In genomic region chr16:57382535-57383275, GRCh38 we compare ENCODE assay signal across 27 cellular contexts. TPM values are rescaled to one million over a fixed set of nuclear protein-coding genes. Genes with fewer than 3 reads are reported as not detected.
A peak's percentile ranks its signal among the peaks of the same experiment; 100 is the strongest.
DNase-seq lines count a peak whose midpoint lies in the region; ATAC-seq, FAIRE-seq and TF ChIP-seq lines count a peak whose summit lies in the region.
"Had no signal": no experiment of that assay in that cellular context is flagged by ENCODE, and none has a peak within 500 bp of the region (broad histone marks: within the 10 kb centered on the region; RNA-seq: fewer than 3 reads in every experiment).

No MANE protein-coding gene starts in this region.

- POLR2A ChIA-PET in HepG2 (lab: Yijun Ruan, JAX) = interaction anchor here (0.6 to 3.2 kb wide), 4 partner anchors 10 to 422 kb away, joined by 3 to 37 read pairs (median 4); partner anchors contain the start of gene CX3CL1
- POLR2A ChIA-PET in HCT116 (lab: Charles Lee) = interaction anchor here (0.9 kb wide), 1 partner anchor 35 kb away, joined by 3 read pairs; no protein-coding TSS in a partner anchor

- ATAC-seq in HepG2 (peak; percentile 20), right lobe of liver (no peak), HCT116 (peak; percentile 62; the same call in 1 of the 2 replicates), GM21786 (IDR thresholded peaks at IDR 0.05; ENCODE audit: unreplicated experiment) (no peak)
- ATAC-seq in stimulated activated naive B cell treated with anti-CD40 and anti-IgM and Interleukin-4, amounts not matched to agents 10 μg/mL and 1 μg/mL and 100 μg/mL, for 72 hours (replicated peaks) = no peak
- ATAC-seq: activated T-cell treated with anti-CD3 and anti-CD28 coated beads, Interleukin-2, amount 50 U/mL, for 72 hours; left colon; WTC11 had no signal

- no peaks in the 10 kb centered on the region for H3K9me2 ChIP-seq in HCT116 (ENCODE audit: insufficient read depth)

- TF ChIP-seq RAD21 in HepG2 (CRISPR knock-in tag; IDR thresholded peaks at IDR 0.05) = peak; percentile 73
- TF ChIP-seq RAD21 in HCT116 (IDR thresholded peaks at IDR 0.05; ENCODE audit: low read depth) = no peak

- FAIRE-seq in HepG2 (lab: Jason Lieb, UNC) = no peak

- H3K4me2 ChIP-seq in HepG2 (ENCODE audit: low read depth, low read length) (no peak overlapping the region), HCT116 (ENCODE audit: low read length) (no peak overlapping the region)

- in situ Hi-C loops in HepG2 (cut with HindIII; ENCODE audit: extremely low pct_ligation_motif_present, low pct_unique_long_range_greater_than_20kb) = no loop called here

- H3K4me3 Mint-ChIP-seq in dendritic cell treated with granulocyte-macrophage colony-stimulating factor and Interleukin-4, amounts not matched to agents 40 ng/mL and 50 ng/mL, for 4 days = no peak overlapping the region
- peak overlapping the region in 1 of 2 donors; percentile 31 for H3K4me3 Mint-ChIP-seq in stimulated activated naive B cell treated with anti-CD40 and anti-IgM and Interleukin-4, amounts not matched to agents 10 μg/mL and 1 μg/mL and 100 μg/mL, for 72 hours
- H3K4me3 Mint-ChIP-seq: activated naive CD8-positive, alpha-beta T cell treated with anti-CD3 and anti-CD28 coated beads for 36 hours; activated T-cell treated with anti-CD3 and anti-CD28 coated beads, Interleukin-2, amount 50 U/mL, for 72 hours; WTC11 had no signal

- no peak overlapping the region for H3K9ac ChIP-seq in HepG2 (ENCODE audit: insufficient read depth, low read depth, low read length)
- H3K9ac ChIP-seq in HCT116 (ENCODE audit: low read length) = no peak overlapping the region

- H3K27ac Mint-ChIP-seq in dendritic cell treated with granulocyte-macrophage colony-stimulating factor and Interleukin-4, amounts not matched to agents 40 ng/mL and 50 ng/mL, for 4 days = peak overlapping the region; percentile 79
- peak overlapping the region; percentile 93 for H3K27ac Mint-ChIP-seq in stimulated activated naive B cell treated with anti-CD40 and anti-IgM and Interleukin-4, amounts not matched to agents 10 μg/mL and 1 μg/mL and 100 μg/mL, for 72 hours
- H3K27ac Mint-ChIP-seq: activated naive CD8-positive, alpha-beta T cell treated with anti-CD3 and anti-CD28 coated beads for 36 hours; activated T-cell treated with anti-CD3 and anti-CD28 coated beads, Interleukin-2, amount 50 U/mL, for 72 hours; WTC11 had no signal

- H4K20me1 ChIP-seq in HepG2 (ENCODE audit: insufficient read depth, low read length) (peaks cover 4% of the 10 kb centered on the region; the same call in 1 of the 2 replicates), HCT116 (ENCODE audit: insufficient read depth) (no peaks in the 10 kb centered on the region)

- H3K27me3 Mint-ChIP-seq in dendritic cell treated with granulocyte-macrophage colony-stimulating factor and Interleukin-4, amounts not matched to agents 40 ng/mL and 50 ng/mL, for 4 days = peaks cover 24% of the 10 kb centered on the region
- no peaks in the 10 kb centered on the region for H3K27me3 Mint-ChIP-seq in stimulated activated naive B cell treated with anti-CD40 and anti-IgM and Interleukin-4, amounts not matched to agents 10 μg/mL and 1 μg/mL and 100 μg/mL, for 72 hours
- H3K27me3 Mint-ChIP-seq: activated naive CD8-positive, alpha-beta T cell treated with anti-CD3 and anti-CD28 coated beads for 36 hours; CD8-positive, alpha-beta memory T cell had no signal

- WGBS in HepG2 (ENCODE audit: low lambda C conversion rate) = 94% methylated on average over 12 of the region's 16 CpGs
- no CpG with 5 or more reads among the region's 16 CpGs for WGBS in right lobe of liver (ENCODE audit: insufficient coverage, low coverage, low lambda C conversion rate, missing lambda C conversion rate)

- no peak overlapping the region for H3K27ac ChIP-seq in HepG2 (ENCODE audit: extremely low read length, insufficient read depth, low read length)
- no peak overlapping the region for H3K27ac ChIP-seq in right lobe of liver
- no peak overlapping the region for H3K27ac ChIP-seq in HCT116 (ENCODE audit: low read depth, low read length)
- H3K27ac ChIP-seq: neutrophil had no signal

- H3K79me2 ChIP-seq in HepG2 (ENCODE audit: insufficient read depth, low read length) = peaks cover 11% of the 10 kb centered on the region
- H3K79me2 ChIP-seq in HCT116 (ENCODE audit: insufficient read depth, low read length) = no peaks in the 10 kb centered on the region

- no peaks in the 10 kb centered on the region for H3K36me3 Mint-ChIP-seq in dendritic cell treated with granulocyte-macrophage colony-stimulating factor and Interleukin-4, amounts not matched to agents 40 ng/mL and 50 ng/mL, for 4 days (ENCODE audit: low read depth)
- H3K36me3 Mint-ChIP-seq in stimulated activated naive B cell treated with anti-CD40 and anti-IgM and Interleukin-4, amounts not matched to agents 10 μg/mL and 1 μg/mL and 100 μg/mL, for 72 hours = peaks cover 0 to 6% of the 10 kb centered on the region in 2 donors
- H3K36me3 Mint-ChIP-seq: activated naive CD8-positive, alpha-beta T cell treated with anti-CD3 and anti-CD28 coated beads for 36 hours; WTC11 had no signal

- RAD21 ChIA-PET in HCT116 (lab: Charles Lee; ENCODE audit: low non-redundant PET in 1 of 2, low total read pairs in 2 of 2, uncharacterized antibody in 2 of 2, unreplicated experiment in 2 of 2) = no interaction called here

- TF ChIP-seq CTCF in HepG2 (CRISPR knock-in tag; IDR thresholded peaks at IDR 0.05) (peak; percentile 55), right lobe of liver (IDR thresholded peaks at IDR 0.05) (no peak), HCT116 (IDR thresholded peaks at IDR 0.05 in 2 of 3, conservative IDR thresholded peaks at IDR 0.05 in 1 of 3; ENCODE audit: borderline replicate concordance in 1 of 3, insufficient read depth in 1 of 3, low read depth in 2 of 3, low read length in 2 of 3) (peak; percentile 9 to 21 (median 21); a peak in 2 of 6 replicates)

- intact Hi-C loops in HepG2 (cut with micrococcal nuclease; ENCODE audit: unreplicated experiment) = no loop called here
- intact Hi-C loops in right lobe of liver (cut with DNase I) = no loop called here
- intact Hi-C loops in HCT116 (cut with micrococcal nuclease) = no loop called here
- intact Hi-C loops in dendritic cell treated with granulocyte-macrophage colony-stimulating factor and Interleukin-4, amounts not matched to agents 40 ng/mL and 50 ng/mL, for 4 days (cut with micrococcal nuclease) = no loop called here

- TF ChIP-seq EP300 in HepG2 (IDR thresholded peaks at IDR 0.05; ENCODE audit: low read depth in 2 of 2, low read length in 2 of 2) = no peak
- TF ChIP-seq EP300 in HepG2 (CRISPR knock-in tag; IDR thresholded peaks at IDR 0.05; ENCODE audit: borderline replicate concordance) = no peak

- peaks cover 32 to 48% of the 10 kb centered on the region in 2 experiments for H3K36me3 ChIP-seq in HepG2 (replicated peaks in 1 of 2; ENCODE audit: control insufficient read depth in 1 of 2, insufficient read depth in 2 of 2, low read length in 2 of 2)
- H3K36me3 ChIP-seq in right lobe of liver = peaks cover 0 to 10% (median under 1%) of the 10 kb centered on the region in 4 donors
- no peaks in the 10 kb centered on the region for H3K36me3 ChIP-seq in HCT116 (ENCODE audit: control insufficient read depth in 1 of 2, insufficient read depth in 2 of 2, low read length in 2 of 2)
- H3K36me3 ChIP-seq: neutrophil, spleen had no signal

- H3K4me1 ChIP-seq in HepG2 (ENCODE audit: insufficient read depth, low read length) = peaks cover 61% of the 10 kb centered on the region
- H3K4me1 ChIP-seq in right lobe of liver = peaks cover 0 to 12% (median 2%) of the 10 kb centered on the region in 4 donors
- peaks cover under 1 to 25% of the 10 kb centered on the region in 2 experiments; a peak in 3 of 4 replicates for H3K4me1 ChIP-seq in HCT116 (ENCODE audit: control insufficient read depth in 1 of 2, insufficient read depth in 2 of 2, low read length in 2 of 2)

- CTCF ChIA-PET in HepG2 (lab: Yijun Ruan, JAX; ENCODE audit: low intra/inter-chr PET ratio, low total read pairs) = no interaction called here
- CTCF ChIA-PET in HCT116 (lab: Charles Lee) = interaction anchor here (0.6 kb wide), 1 partner anchor 398 kb away, joined by 3 read pairs; no protein-coding TSS in a partner anchor

- no peak for TF ChIP-seq POLR2A in HepG2 (IDR thresholded peaks at IDR 0.05; ENCODE audit: insufficient read depth in 1 of 2, low read depth in 2 of 2, low read length in 2 of 2)
- TF ChIP-seq POLR2A in right lobe of liver (IDR thresholded peaks at IDR 0.05) = no peak
- TF ChIP-seq POLR2A in HCT116 (IDR thresholded peaks at IDR 0.05; ENCODE audit: borderline replicate concordance, extremely low read depth, insufficient read depth, insufficient read length) = no peak

- H3K27me3 ChIP-seq in HepG2 (ENCODE audit: control insufficient read depth in 1 of 2, insufficient read depth in 2 of 2, low read length in 2 of 2) (no peaks in the 10 kb centered on the region), right lobe of liver (no peaks in the 10 kb centered on the region), HCT116 (ENCODE audit: insufficient read depth, low read length) (no peaks in the 10 kb centered on the region)
- H3K27me3 ChIP-seq: dorsolateral prefrontal cortex, spleen had no signal

- BruUV-seq in HepG2 (replicated peaks; lab: Mats Ljungman, UMichigan) = no TSS peak
- BruUV-seq in HCT116 (replicated peaks; lab: Mats Ljungman, UMichigan) = no TSS peak

- no peaks in the 10 kb centered on the region for H3K9me3 Mint-ChIP-seq in dendritic cell treated with granulocyte-macrophage colony-stimulating factor and Interleukin-4, amounts not matched to agents 40 ng/mL and 50 ng/mL, for 4 days
- no peaks in the 10 kb centered on the region for H3K9me3 Mint-ChIP-seq in stimulated activated naive B cell treated with anti-CD40 and anti-IgM and Interleukin-4, amounts not matched to agents 10 μg/mL and 1 μg/mL and 100 μg/mL, for 72 hours
- H3K9me3 Mint-ChIP-seq: activated naive CD8-positive, alpha-beta T cell treated with anti-CD3 and anti-CD28 coated beads for 36 hours; activated T-cell treated with anti-CD3 and anti-CD28 coated beads, Interleukin-2, amount 50 U/mL, for 72 hours; CD8-positive, alpha-beta memory T cell; WTC11 had no signal

- no peak overlapping the region for H2AFZ ChIP-seq in HepG2 (ENCODE audit: low read length)
- no peak overlapping the region for H2AFZ ChIP-seq in HCT116 (ENCODE audit: low read depth, low read length, poor library complexity, severe bottlenecking)

- DNase-seq in HepG2 (ENCODE audit: low spot score) (no peak), right lobe of liver (no peak), HCT116 (ENCODE audit: low read depth, low spot score) (no peak), NCI-H524 (lab: John Stamatoyannopoulos, UW) (no peak)
- no peak for DNase-seq in stimulated activated naive B cell treated with anti-CD40 and anti-IgM and Interleukin-4, amounts not matched to agents 10 μg/mL and 1 μg/mL and 100 μg/mL, for 72 hours
- DNase-seq in stimulated activated CD4-positive, alpha-beta T cell treated with anti-CD3 and anti-CD28 coated beads, Interleukin-4, amount 100 ng/mL, for 1 hour = no peak
- DNase-seq: activated naive CD8-positive, alpha-beta T cell treated with anti-CD3 and anti-CD28 coated beads for 36 hours; activated T-cell treated with anti-CD3 and anti-CD28 coated beads, Interleukin-2, amount 50 U/mL, for 72 hours; dorsolateral prefrontal cortex; HCEC 1CT; left colon; NCI-H1417 treated with DMSO at 0.1 percent for 48 hours; NCI-H2171; spleen; stimulated activated CD8-positive, alpha-beta memory T cell treated with anti-CD3 and anti-CD28 coated beads, Interleukin-4, amount 100 ng/mL, for 48 hours; T-helper 2 cell had no signal

- H3K9me3 ChIP-seq in HepG2 (ENCODE audit: low read length) (no peaks in the 10 kb centered on the region), right lobe of liver (no peaks in the 10 kb centered on the region), HCT116 (ENCODE audit: control insufficient read depth in 1 of 2, insufficient read depth in 1 of 2, low read depth in 1 of 2, low read length in 2 of 2) (no peaks in the 10 kb centered on the region)
- H3K9me3 ChIP-seq: neutrophil, spleen had no signal

- H3K4me3 ChIP-seq in HepG2 (replicated peaks in 1 of 3; ENCODE audit: insufficient read depth in 1 of 3, low read depth in 2 of 3, low read length in 3 of 3) (no peak overlapping the region), right lobe of liver (no peak overlapping the region), HCT116 (replicated peaks in 1 of 2; ENCODE audit: low read depth in 1 of 2, low read length in 2 of 2) (no peak overlapping the region)
- H3K4me3 ChIP-seq: dorsolateral prefrontal cortex, spleen had no signal

- peaks cover 51% of the 10 kb centered on the region for H3K4me1 Mint-ChIP-seq in dendritic cell treated with granulocyte-macrophage colony-stimulating factor and Interleukin-4, amounts not matched to agents 40 ng/mL and 50 ng/mL, for 4 days (ENCODE audit: low read depth)
- peaks cover 54 to 89% of the 10 kb centered on the region in 2 donors for H3K4me1 Mint-ChIP-seq in stimulated activated naive B cell treated with anti-CD40 and anti-IgM and Interleukin-4, amounts not matched to agents 10 μg/mL and 1 μg/mL and 100 μg/mL, for 72 hours

RNA-seq across cellular contexts. Expression of gene CX3CL1, which starts 10.4 kb away (rescaled TPM):
- 23.4 and 57.3 TPM in 2 replicates for total RNA-seq in HepG2 (2016; rRNA removed; fragmentation: Illumina TruSeq; extraction: Trizol)
- 7.3 and 8.2 TPM in 2 replicates for total RNA-seq in HepG2 (2016; cell fraction: cytosol; rRNA removed; fragmentation: Illumina TruSeq; extraction: Trizol; ENCODE audit: low read depth)
- total RNA-seq in HepG2 (2016; cell fraction: insoluble cytoplasmic fraction; rRNA removed; fragmentation: Illumina TruSeq; extraction: Trizol) = 21.6 and 59.9 TPM in 2 replicates
- 22.2 and 22.7 TPM in 2 replicates for total RNA-seq in HepG2 (2016; cell fraction: membrane; rRNA removed; fragmentation: Illumina TruSeq; extraction: Trizol)
- 62.3 and 70.4 TPM in 2 replicates for total RNA-seq in HepG2 (2016; cell fraction: nucleus; rRNA removed; fragmentation: Illumina TruSeq; extraction: Trizol)
- polyA plus RNA-seq in HepG2 (2011; rRNA removed) = 60.8 and 96.8 TPM in 2 replicates
- 56.4 and 56.5 TPM in 2 replicates for polyA plus RNA-seq in HepG2 (2011; cell fraction: cytosol; rRNA removed)
- polyA plus RNA-seq in HepG2 (2011; cell fraction: nucleus; rRNA removed) = 79.9 and 86.1 TPM in 2 replicates
- polyA plus RNA-seq in HepG2 (2012) = 41.7 and 72.2 TPM in 2 replicates
- 7.2 and 7.4 TPM in 2 replicates for polyA plus RNA-seq in HepG2 (2016; cell fraction: cytosol; fragmentation: Illumina TruSeq; extraction: Trizol; ENCODE audit: low read depth)
- 27.9 and 36.9 TPM in 2 replicates for polyA plus RNA-seq in HepG2 (2016; cell fraction: insoluble cytoplasmic fraction; fragmentation: Illumina TruSeq; extraction: Trizol; ENCODE audit: low read depth)
- 15.0 and 15.2 TPM in 2 replicates for polyA plus RNA-seq in HepG2 (2016; cell fraction: membrane; fragmentation: Illumina TruSeq; extraction: Trizol; ENCODE audit: low read depth)
- polyA plus RNA-seq in HepG2 (2016; cell fraction: nucleus; fragmentation: Illumina TruSeq; extraction: Trizol; ENCODE audit: insufficient read depth, low read depth) = 134 and 147 TPM in 2 replicates
- polyA minus RNA-seq in HepG2 (2011; rRNA and poly(A)+ RNA removed; ENCODE audit: low replicate concordance) = 0.19 and 92.7 TPM in 2 replicates
- 36.8 and 44.2 TPM in 2 replicates for polyA minus RNA-seq in HepG2 (2011; cell fraction: cytosol; rRNA and poly(A)+ RNA removed)
- 38.0 and 38.2 TPM in 2 replicates for polyA minus RNA-seq in HepG2 (2011; cell fraction: nucleus; rRNA and poly(A)+ RNA removed)
- total RNA-seq in right lobe of liver = 10 to 100 TPM in 3 of 6 experiments, 1 to 10 TPM in 3; 3.3 to 20.5 (median 9.8) TPM
- total RNA-seq in HCT116 (2021; ENCODE audit: unreplicated experiment) = 0.15 TPM
- not detected in 2 replicates for polyA plus RNA-seq in HCT116 (2012)
- total RNA-seq: activated T-cell treated with anti-CD3 and anti-CD28 coated beads, Interleukin-2, amount 50 U/mL, for 72 hours; CD8-positive, alpha-beta memory T cell; mononuclear cell; OCI-LY7 had no signal
- polyA plus RNA-seq: CD8-positive, alpha-beta memory T cell had no signal

RNA-seq across cellular contexts. Expression of gene CCL17, which starts 21.9 kb away (rescaled TPM):
- total RNA-seq in HepG2 (2016; rRNA removed; fragmentation: Illumina TruSeq; extraction: Trizol) (not detected in 2 replicates), right lobe of liver (not detected), HCT116 (2021; ENCODE audit: unreplicated experiment) (not detected)
- total RNA-seq in HepG2 (2016; cell fraction: cytosol; rRNA removed; fragmentation: Illumina TruSeq; extraction: Trizol; ENCODE audit: low read depth) = not detected in 2 replicates
- not detected in 2 replicates for total RNA-seq in HepG2 (2016; cell fraction: insoluble cytoplasmic fraction; rRNA removed; fragmentation: Illumina TruSeq; extraction: Trizol)
- not detected in 2 replicates for total RNA-seq in HepG2 (2016; cell fraction: membrane; rRNA removed; fragmentation: Illumina TruSeq; extraction: Trizol)
- total RNA-seq in HepG2 (2016; cell fraction: nucleus; rRNA removed; fragmentation: Illumina TruSeq; extraction: Trizol) = not detected in 2 replicates
- not detected in 2 replicates for polyA plus RNA-seq in HepG2 (2011; rRNA removed)
- not detected in 2 replicates for polyA plus RNA-seq in HepG2 (2011; cell fraction: cytosol; rRNA removed)
- not detected in 2 replicates for polyA plus RNA-seq in HepG2 (2011; cell fraction: nucleus; rRNA removed)
- not detected in 2 replicates for polyA plus RNA-seq in HepG2 (2012)
- polyA plus RNA-seq in HepG2 (2016; cell fraction: cytosol; fragmentation: Illumina TruSeq; extraction: Trizol; ENCODE audit: low read depth) = not detected in 2 replicates
- not detected in 2 replicates for polyA plus RNA-seq in HepG2 (2016; cell fraction: insoluble cytoplasmic fraction; fragmentation: Illumina TruSeq; extraction: Trizol; ENCODE audit: low read depth)
- not detected in 2 replicates for polyA plus RNA-seq in HepG2 (2016; cell fraction: membrane; fragmentation: Illumina TruSeq; extraction: Trizol; ENCODE audit: low read depth)
- not detected in 2 replicates for polyA plus RNA-seq in HepG2 (2016; cell fraction: nucleus; fragmentation: Illumina TruSeq; extraction: Trizol; ENCODE audit: insufficient read depth, low read depth)
- polyA minus RNA-seq in HepG2 (2011; rRNA and poly(A)+ RNA removed; ENCODE audit: low replicate concordance) = not detected in 2 replicates
- not detected in 2 replicates for polyA minus RNA-seq in HepG2 (2011; cell fraction: cytosol; rRNA and poly(A)+ RNA removed)
- polyA minus RNA-seq in HepG2 (2011; cell fraction: nucleus; rRNA and poly(A)+ RNA removed) = not detected in 2 replicates
- polyA plus RNA-seq in HCT116 (2012) = not detected in 2 replicates
- total RNA-seq: activated naive CD8-positive, alpha-beta T cell treated with anti-CD3 and anti-CD28 coated beads for 36 hours; Daoy; glomerular endothelial cell; left colon; mononuclear cell; OCI-LY7; temporal lobe; WTC11 had no signal
- polyA plus RNA-seq: CD8-positive, alpha-beta memory T cell had no signal

RNA-seq across cellular contexts. Expression of gene CCL22, which starts 24.1 kb away (rescaled TPM):
- 0.06 TPM in 1 of 2 replicates, not detected in the other for total RNA-seq in HepG2 (2016; rRNA removed; fragmentation: Illumina TruSeq; extraction: Trizol)
- not detected in 2 replicates for total RNA-seq in HepG2 (2016; cell fraction: cytosol; rRNA removed; fragmentation: Illumina TruSeq; extraction: Trizol; ENCODE audit: low read depth)
- 0.06 and 0.09 TPM in 2 replicates for total RNA-seq in HepG2 (2016; cell fraction: insoluble cytoplasmic fraction; rRNA removed; fragmentation: Illumina TruSeq; extraction: Trizol)
- total RNA-seq in HepG2 (2016; cell fraction: membrane; rRNA removed; fragmentation: Illumina TruSeq; extraction: Trizol) = not detected in 2 replicates
- total RNA-seq in HepG2 (2016; cell fraction: nucleus; rRNA removed; fragmentation: Illumina TruSeq; extraction: Trizol) = 0.16 TPM in 1 of 2 replicates, not detected in the other
- polyA plus RNA-seq in HepG2 (2011; rRNA removed) = 0.04 TPM in 1 of 2 replicates, not detected in the other
- polyA plus RNA-seq in HepG2 (2011; cell fraction: cytosol; rRNA removed) = 0.01 and 0.04 TPM in 2 replicates
- 0.03 TPM in 1 of 2 replicates, not detected in the other for polyA plus RNA-seq in HepG2 (2011; cell fraction: nucleus; rRNA removed)
- polyA plus RNA-seq in HepG2 (2012) = 0.04 TPM in 1 of 2 replicates, not detected in the other
- 0.05 TPM in 1 of 2 replicates, not detected in the other for polyA plus RNA-seq in HepG2 (2016; cell fraction: cytosol; fragmentation: Illumina TruSeq; extraction: Trizol; ENCODE audit: low read depth)
- 0.17 TPM in 1 of 2 replicates, not detected in the other for polyA plus RNA-seq in HepG2 (2016; cell fraction: insoluble cytoplasmic fraction; fragmentation: Illumina TruSeq; extraction: Trizol; ENCODE audit: low read depth)
- polyA plus RNA-seq in HepG2 (2016; cell fraction: membrane; fragmentation: Illumina TruSeq; extraction: Trizol; ENCODE audit: low read depth) = 0.06 TPM in 1 of 2 replicates, not detected in the other
- 0.25 TPM in 1 of 2 replicates, not detected in the other for polyA plus RNA-seq in HepG2 (2016; cell fraction: nucleus; fragmentation: Illumina TruSeq; extraction: Trizol; ENCODE audit: insufficient read depth, low read depth)
- polyA minus RNA-seq in HepG2 (2011; rRNA and poly(A)+ RNA removed; ENCODE audit: low replicate concordance) = 0.07 TPM in 1 of 2 replicates, not detected in the other
- not detected in 2 replicates for polyA minus RNA-seq in HepG2 (2011; cell fraction: cytosol; rRNA and poly(A)+ RNA removed)
- not detected in 2 replicates for polyA minus RNA-seq in HepG2 (2011; cell fraction: nucleus; rRNA and poly(A)+ RNA removed)
- total RNA-seq in right lobe of liver = under 1 TPM in 2 of 6 experiments, not detected in 4; 0.12 to 0.16 TPM
- 0.66 TPM for total RNA-seq in HCT116 (2021; ENCODE audit: unreplicated experiment)
- polyA plus RNA-seq in HCT116 (2012) = 0.01 and 0.05 TPM in 2 replicates
- total RNA-seq: Daoy, glomerular endothelial cell, mononuclear cell, OCI-LY7, SK-MEL-5, temporal lobe had no signal
- polyA plus RNA-seq: CD8-positive, alpha-beta memory T cell had no signal

Comparison
In these comparisons a context has a peak if more than half of its experiments do, and no peak if none do; other contexts are left out.
1. ATAC-seq: peak in HepG2 (single experiment) and HCT116 (single experiment); none in right lobe of liver (0 of 4), stimulated activated naive B cell treated with anti-CD40 and anti-IgM and Interleukin-4, amounts not matched to agents 10 μg/mL and 1 μg/mL and 100 μg/mL, for 72 hours (0 of 2) and GM21786 (single experiment).
2. CTCF ChIP-seq: peak in HepG2 (single experiment) and HCT116 (3 of 3); none in right lobe of liver (0 of 4).
3. Of the 20 proteins assayed by ChIP-seq in both HepG2 and HCT116: peak only in HepG2: RAD21, ZBTB33 and ZNF274; only in HCT116: none; in both: CTCF; in neither: 15; mixed calls (peak in some experiments, not most) for 1.